ENCODE assay signal across 1 cellular context in genomic region chr15:77900331-77900963, GRCh38.
A peak's percentile ranks its signal among the peaks of the same experiment; 100 is the strongest.
TF ChIP-seq lines count a peak whose summit lies in the region.

No MANE protein-coding gene starts in this region.

TF ChIP-seq in K562, 482 proteins besides CTCF, POLR2A, EP300 and RAD21:
- TF ChIP-seq NRF1 (conservative IDR thresholded peaks at IDR 0.05 in 1 of 2, IDR thresholded peaks at IDR 0.05 in 1 of 2) = 0 out of 4 replicates have a peak, but pooled peaks of 1 of the 2 experiments have one; percentile 22
TF ChIP-seq in K562: peak in this region for 1; not testable (repeated sequence) for 481.
